ENCODE assay signal across 10 cellular contexts in the genomic region with DNA sequence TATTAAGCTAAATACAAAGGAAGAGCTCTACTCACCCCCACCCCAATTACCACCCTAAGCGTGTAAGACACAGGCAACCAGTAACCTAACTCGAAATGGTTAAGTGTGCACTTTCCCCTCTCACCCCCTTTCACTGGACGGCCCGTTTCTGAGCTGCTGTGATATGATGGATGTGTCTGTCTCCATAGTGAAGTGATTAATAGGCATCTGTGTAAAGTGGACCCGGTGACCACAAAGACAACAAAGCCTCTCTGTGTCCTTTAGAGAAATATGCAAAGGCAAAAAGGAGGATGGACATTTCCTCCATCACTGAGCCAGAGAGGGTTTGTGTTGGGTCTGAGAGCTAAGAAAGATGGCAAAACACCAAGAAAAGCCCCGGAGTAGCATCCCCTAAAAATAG.
A peak's percentile ranks its signal among the peaks of the same experiment; 100 is the strongest.
DNase-seq lines count a peak whose midpoint lies in the region; ATAC-seq and TF ChIP-seq lines count a peak whose summit lies in the region.
"Had no signal": no experiment of that assay in that cellular context is flagged by ENCODE, and none has a peak within 500 bp of the region (broad histone marks: within the 10 kb centered on the region; RNA-seq: fewer than 3 reads in every experiment).

No MANE protein-coding gene starts in this region.

- no peaks in the 10 kb centered on the region for H3K9me3 ChIP-seq in AG04450 (ENCODE audit: control insufficient read depth, insufficient read depth, low read length)

- no peak for TF ChIP-seq CTCF in AG04450 (IDR thresholded peaks at IDR 0.05; ENCODE audit: low read depth, low read length)

- no peaks in the 10 kb centered on the region for H3K9me3 Mint-ChIP-seq in memory B cell

- no peak overlapping the region for H3K27ac ChIP-seq in AG04450 (ENCODE audit: low read depth, low read length)

- CTCF ChIA-PET in AG04450 (lab: Charles Lee): no interaction called here

- H3K36me3 Mint-ChIP-seq in memory B cell: peaks cover 21% of the 10 kb centered on the region

- POLR2A ChIA-PET in AG04450 (lab: Yijun Ruan, JAX): no interaction called here

- no peaks in the 10 kb centered on the region for H3K27me3 Mint-ChIP-seq in memory B cell
- H3K27me3 Mint-ChIP-seq: T-helper 17 cell had no signal

- H3K27ac Mint-ChIP-seq in memory B cell: peak overlapping the region; percentile 62
- H3K27ac Mint-ChIP-seq: T-helper 17 cell had no signal

- no peak overlapping the region for H3K4me3 Mint-ChIP-seq in memory B cell
- H3K4me3 Mint-ChIP-seq: T-helper 17 cell had no signal

- peak; percentile 18 for ATAC-seq in HG02759 (IDR thresholded peaks at IDR 0.05; ENCODE audit: unreplicated experiment)
- ATAC-seq in SK-N-SH treated with all-trans-retinoic acid at 6 μM for 48 hours: peak; percentile 32
- no peak for ATAC-seq in memory B cell (ENCODE audit: low read depth)
- no peak for ATAC-seq in GM18867 (IDR thresholded peaks at IDR 0.05; ENCODE audit: unreplicated experiment)
- ATAC-seq in GM19324 (IDR thresholded peaks at IDR 0.05; ENCODE audit: low FRiP score, unreplicated experiment): no peak
- no peak for ATAC-seq in HG03108 (IDR thresholded peaks at IDR 0.05; ENCODE audit: unreplicated experiment)

- H3K4me1 Mint-ChIP-seq in memory B cell: peaks cover 19% of the 10 kb centered on the region

- H3K27me3 ChIP-seq in AG04450 (ENCODE audit: control insufficient read depth, insufficient read depth, low read length): peaks cover 13% of the 10 kb centered on the region

- DNase-seq in AG04450 (ENCODE audit: low read depth, low spot score) (no peak), memory B cell (ENCODE audit: low spot score in 2 of 2) (no peak), NCI-H345 (lab: John Stamatoyannopoulos, UW) (no peak)
- DNase-seq: central memory CD4-positive, alpha-beta T cell; T-helper 17 cell had no signal

- 0 out of 2 replicates have a peak overlapping the region, but pooled peaks have one; percentile 3 for H3K4me3 ChIP-seq in AG04450 (ENCODE audit: low read depth, low read length)

TF ChIP-seq in SK-N-SH treated with all-trans-retinoic acid at 6 μM for 48 hours, 23 proteins besides CTCF, POLR2A, EP300 and RAD21:
- peak; percentile 8; the same call in 1 of the 2 replicates for TF ChIP-seq ISL1 (CRISPR knock-in tag; IDR thresholded peaks at IDR 0.05)
- TF ChIP-seq, protein P1, sequence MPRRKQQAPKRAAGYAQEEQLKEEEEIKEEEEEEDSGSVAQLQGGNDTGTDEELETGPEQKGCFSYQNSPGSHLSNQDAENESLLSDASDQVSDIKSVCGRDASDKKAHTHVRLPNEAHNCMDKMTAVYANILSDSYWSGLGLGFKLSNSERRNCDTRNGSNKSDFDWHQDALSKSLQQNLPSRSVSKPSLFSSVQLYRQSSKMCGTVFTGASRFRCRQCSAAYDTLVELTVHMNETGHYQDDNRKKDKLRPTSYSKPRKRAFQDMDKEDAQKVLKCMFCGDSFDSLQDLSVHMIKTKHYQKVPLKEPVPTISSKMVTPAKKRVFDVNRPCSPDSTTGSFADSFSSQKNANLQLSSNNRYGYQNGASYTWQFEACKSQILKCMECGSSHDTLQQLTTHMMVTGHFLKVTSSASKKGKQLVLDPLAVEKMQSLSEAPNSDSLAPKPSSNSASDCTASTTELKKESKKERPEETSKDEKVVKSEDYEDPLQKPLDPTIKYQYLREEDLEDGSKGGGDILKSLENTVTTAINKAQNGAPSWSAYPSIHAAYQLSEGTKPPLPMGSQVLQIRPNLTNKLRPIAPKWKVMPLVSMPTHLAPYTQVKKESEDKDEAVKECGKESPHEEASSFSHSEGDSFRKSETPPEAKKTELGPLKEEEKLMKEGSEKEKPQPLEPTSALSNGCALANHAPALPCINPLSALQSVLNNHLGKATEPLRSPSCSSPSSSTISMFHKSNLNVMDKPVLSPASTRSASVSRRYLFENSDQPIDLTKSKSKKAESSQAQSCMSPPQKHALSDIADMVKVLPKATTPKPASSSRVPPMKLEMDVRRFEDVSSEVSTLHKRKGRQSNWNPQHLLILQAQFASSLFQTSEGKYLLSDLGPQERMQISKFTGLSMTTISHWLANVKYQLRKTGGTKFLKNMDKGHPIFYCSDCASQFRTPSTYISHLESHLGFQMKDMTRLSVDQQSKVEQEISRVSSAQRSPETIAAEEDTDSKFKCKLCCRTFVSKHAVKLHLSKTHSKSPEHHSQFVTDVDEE (CRISPR knock-in tag; IDR thresholded peaks at IDR 0.05): no peak

Comparison
In these comparisons a context has a peak if more than half of its experiments do, and no peak if none do; other contexts are left out.
1. ATAC-seq: peak in HG02759 (single experiment) and SK-N-SH treated with all-trans-retinoic acid at 6 μM for 48 hours (single experiment); none in memory B cell (single experiment), GM18867 (single experiment), GM19324 (single experiment) and HG03108 (single experiment).